21 cellular contexts compared by ENCODE assay signal in genomic region chr17:79111097-79111496, GRCh38. TPM values are rescaled to one million over a fixed set of nuclear protein-coding genes. Genes with fewer than 3 reads are reported as not detected.
DNase-seq lines count a peak whose midpoint lies in the region; TF ChIP-seq lines count a peak whose summit lies in the region.
"Had no signal": no experiment of that assay in that cellular context is flagged by ENCODE, and none has a peak within 500 bp of the region (broad histone marks: within the 10 kb centered on the region; RNA-seq: fewer than 3 reads in every experiment).

No MANE protein-coding gene starts in this region.

- H3K4me3 ChIP-seq in BLaER1, result no peak overlapping the region
- H3K4me3 ChIP-seq in BLaER1 treated with 17β-estradiol and CSF1 and Interleukin-3, amounts not matched to agents 10 nM and 100 nM, result no peak overlapping the region
- H3K4me3 ChIP-seq in parathyroid adenoma (ENCODE audit: low read depth, low read length), result no peak overlapping the region
- no peak overlapping the region for H3K4me3 ChIP-seq in suprapubic skin
- H3K4me3 ChIP-seq: GM12878 had no signal

- peak overlapping the region; percentile 88 for H3K4me2 ChIP-seq in BLaER1
- peak overlapping the region in 8 of 11 experiments; percentile 9 to 89 (median 74); a peak in 13 of 22 replicates for H3K4me2 ChIP-seq in BLaER1 treated with 17β-estradiol and CSF1 and Interleukin-3, amounts not matched to agents 10 nM and 100 nM
- no peak overlapping the region for H3K4me2 ChIP-seq in parathyroid adenoma (ENCODE audit: low read length)

- 83% methylated on average over 11 of the region's 12 CpGs for WGBS in suprapubic skin

- H3K9me3 ChIP-seq in BLaER1, result no peaks in the 10 kb centered on the region
- no peaks in the 10 kb centered on the region for H3K9me3 ChIP-seq in BLaER1 treated with 17β-estradiol and CSF1 and Interleukin-3, amounts not matched to agents 10 nM and 100 nM (replicated peaks in 1 of 11)
- no peaks in the 10 kb centered on the region for H3K9me3 ChIP-seq in parathyroid adenoma (ENCODE audit: control insufficient read depth, low read length)
- no peaks in the 10 kb centered on the region for H3K9me3 ChIP-seq in suprapubic skin
- H3K9me3 ChIP-seq: BE2C had no signal

- H3K27me3 ChIP-seq in BLaER1, result peaks cover 10% of the 10 kb centered on the region; the same call in 1 of the 2 replicates
- peaks cover 0 to 9% (median 0%) of the 10 kb centered on the region in 11 experiments; a peak in 3 of 22 replicates for H3K27me3 ChIP-seq in BLaER1 treated with 17β-estradiol and CSF1 and Interleukin-3, amounts not matched to agents 10 nM and 100 nM
- no peaks in the 10 kb centered on the region for H3K27me3 ChIP-seq in parathyroid adenoma (ENCODE audit: control insufficient read depth, insufficient read depth, low read length)
- H3K27me3 ChIP-seq in suprapubic skin, result peaks cover 92% of the 10 kb centered on the region

- H3K4me1 ChIP-seq in BLaER1 (peaks cover 75% of the 10 kb centered on the region), parathyroid adenoma (peaks cover 59% of the 10 kb centered on the region), suprapubic skin (peaks cover 13% of the 10 kb centered on the region)
- H3K4me1 ChIP-seq in BLaER1 treated with 17β-estradiol and CSF1 and Interleukin-3, amounts not matched to agents 10 nM and 100 nM, result peaks cover 0 to 78% (median 59%) of the 10 kb centered on the region in 10 experiments; a peak in 17 of 20 replicates

- H3K36me3 ChIP-seq in BLaER1 (no peaks in the 10 kb centered on the region), parathyroid adenoma (ENCODE audit: control insufficient read depth, insufficient read depth, low read length) (no peaks in the 10 kb centered on the region), suprapubic skin (no peaks in the 10 kb centered on the region)
- no peaks in the 10 kb centered on the region for H3K36me3 ChIP-seq in BLaER1 treated with 17β-estradiol and CSF1 and Interleukin-3, amounts not matched to agents 10 nM and 100 nM
- H3K36me3 ChIP-seq: BE2C had no signal

- no peak for TF ChIP-seq POLR2A in suprapubic skin (IDR thresholded peaks at IDR 0.05)

- H3K79me2 ChIP-seq in parathyroid adenoma, result peaks cover 2% of the 10 kb centered on the region

- DNase-seq in stimulated activated naive CD4-positive, alpha-beta T cell treated with Interleukin-2 at 50 U/mL for 16 hours (lab: John Stamatoyannopoulos, UW), result no peak
- DNase-seq in suprapubic skin (ENCODE audit: low spot score in 2 of 2), result no peak
- DNase-seq: 8988T; ACHN; BE2C; C1 segment of cervical spinal cord; CD4-positive, alpha-beta memory T cell; CD4-positive, CD25-positive, alpha-beta regulatory T cell; CD8-positive, alpha-beta memory T cell; COR-L47; DMS 273 treated with DMSO at 0.1 percent for 48 hours; DMS153; DMS53; DMS79; DND-41; EL; GDM1 had no signal

- peak overlapping the region; percentile 19 for H2AFZ ChIP-seq in parathyroid adenoma

- no peak overlapping the region for H3K9ac ChIP-seq in BLaER1
- no peak overlapping the region for H3K9ac ChIP-seq in BLaER1 treated with 17β-estradiol and CSF1 and Interleukin-3, amounts not matched to agents 10 nM and 100 nM
- no peak overlapping the region for H3K9ac ChIP-seq in parathyroid adenoma

- no peaks in the 10 kb centered on the region for H4K20me1 ChIP-seq in BLaER1
- H4K20me1 ChIP-seq in BLaER1 treated with 17β-estradiol and CSF1 and Interleukin-3, amounts not matched to agents 10 nM and 100 nM, result peaks cover 0 to 57% (median 0%) of the 10 kb centered on the region in 11 experiments; a peak in 4 of 22 replicates

- TF ChIP-seq EP300 in suprapubic skin (IDR thresholded peaks at IDR 0.05), result no peak

- TF ChIP-seq CTCF in parathyroid adenoma (IDR thresholded peaks at IDR 0.05), result no peak
- TF ChIP-seq CTCF in suprapubic skin (IDR thresholded peaks at IDR 0.05), result no peak

- H3K27ac ChIP-seq in BLaER1 (no peak overlapping the region), parathyroid adenoma (peak overlapping the region; percentile 19), suprapubic skin (no peak overlapping the region)
- no peak overlapping the region for H3K27ac ChIP-seq in BLaER1 treated with 17β-estradiol and CSF1 and Interleukin-3, amounts not matched to agents 10 nM and 100 nM

RNA-seq across cellular contexts. Expression of gene ENGASE, which starts 36.5 kb away (rescaled TPM):
- total RNA-seq in suprapubic skin, result 10 to 100 TPM; 20.6 to 87.6 (median 38.4) TPM
